Comparison of ENCODE assay signal across 8 cellular contexts in the genomic region with DNA sequence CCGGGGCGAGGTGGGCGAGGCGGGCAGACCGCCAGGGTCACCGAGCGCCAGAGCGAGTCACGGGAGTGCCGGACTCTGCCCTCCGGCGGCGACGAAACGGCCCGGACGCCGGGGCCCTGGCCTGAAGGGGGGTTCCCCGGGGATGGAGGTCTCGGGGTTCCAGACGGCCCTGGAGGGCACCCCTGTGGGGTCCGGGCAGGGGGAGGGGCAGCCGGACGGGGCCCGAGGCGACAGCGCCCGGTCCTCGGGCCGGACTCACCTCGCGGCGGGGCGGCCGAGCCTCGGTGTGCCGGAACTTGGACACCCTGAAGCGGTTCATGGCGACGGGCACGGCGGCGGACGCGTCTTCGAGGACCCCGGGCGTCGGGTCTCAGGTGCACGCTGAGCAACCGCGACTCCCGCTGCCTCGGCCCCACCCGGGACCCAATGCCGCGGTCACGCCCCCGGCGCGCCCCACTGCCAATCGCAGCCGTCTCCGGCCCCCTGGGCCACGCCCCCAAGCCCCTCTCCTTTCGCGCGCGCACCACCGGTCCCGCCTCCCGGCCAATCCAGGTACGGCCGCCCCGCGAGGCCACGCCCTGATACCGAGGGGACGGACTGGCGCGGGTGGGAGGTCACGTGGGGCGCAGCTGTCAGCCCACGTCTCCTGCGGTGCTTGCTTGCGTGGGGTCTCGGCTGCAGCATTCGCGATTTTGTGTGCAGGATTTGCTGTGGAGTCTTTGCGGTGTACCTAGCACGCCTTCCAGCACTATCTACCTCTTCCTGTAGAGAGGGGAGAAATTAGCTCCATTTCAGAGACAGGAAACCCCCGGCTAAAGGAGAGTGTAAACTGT. TPM values are rescaled to one million over a fixed set of nuclear protein-coding genes. Genes with fewer than 3 reads are reported as not detected.
DNase-seq lines count a peak whose midpoint lies in the region; ATAC-seq and TF ChIP-seq lines count a peak whose summit lies in the region.

Gene CORO7 (minus strand): TSS at position 397 of the 833 bp plus-strand sequence. CDS start 78 bp downstream, at position 319.

- H3K4me1 ChIP-seq in colonic mucosa = no peaks in the 10 kb centered on the region

- peaks cover 6% of the 10 kb centered on the region for H3K27me3 Mint-ChIP-seq in activated CD4-positive, alpha-beta T cell treated with anti-CD3 and anti-CD28 coated beads, Interleukin-2, amount 10 ng/mL, durations not matched to agents 24 days and 14 days

- POLR2A ChIA-PET in BJ (lab: Charles Lee) = no interaction called here

- peaks cover 23% of the 10 kb centered on the region for H3K36me3 Mint-ChIP-seq in activated CD4-positive, alpha-beta T cell treated with anti-CD3 and anti-CD28 coated beads, Interleukin-2, amount 10 ng/mL, durations not matched to agents 24 days and 14 days (ENCODE audit: low read depth)

- peak within 1 kb of the TSS; percentile 92 to 98 for H3K9ac ChIP-seq in colonic mucosa (ENCODE audit: low read depth in 2 of 2, low read length in 2 of 2)

- no peaks in the 10 kb centered on the region for H3K27me3 ChIP-seq in BJ (ENCODE audit: control insufficient read depth, insufficient read depth, low read length)
- H3K27me3 ChIP-seq in colonic mucosa = no peaks in the 10 kb centered on the region

- CTCF ChIA-PET in BJ (lab: Yijun Ruan, JAX) = interaction anchor here (0.8 to 2.5 kb wide), 5 partner anchors 14 to 134 kb away, joined by 3 to 14 read pairs (median 3); no protein-coding TSS in a partner anchor

- TF ChIP-seq CTCF in BJ (IDR thresholded peaks at IDR 0.05; ENCODE audit: insufficient read depth, low read depth, low read length) (no peak), colonic mucosa (IDR thresholded peaks at IDR 0.05) (no peak)

- DNase-seq in BJ (ENCODE audit: low read depth) = peak; percentile 50
- DNase-seq in NCI-H526 (lab: John Stamatoyannopoulos, UW) = peak; percentile 53 to 94
- DNase-seq in activated CD4-positive, alpha-beta T cell treated with anti-CD3 and anti-CD28 coated beads, Interleukin-2, amount 10 ng/mL, durations not matched to agents 24 days and 14 days = peak; percentile 100
- DNase-seq in colonic mucosa = peak; percentile 99
- peak; percentile 97 for DNase-seq in left kidney (ENCODE audit: low read depth, low spot score)
- DNase-seq in stimulated activated CD4-positive, alpha-beta T cell treated with anti-CD3 and anti-CD28 coated beads, Interleukin-1b, Interleukin-23, amount 100 ng/mL, for 48 hours = peak; percentile 97

- H3K4me3 Mint-ChIP-seq in activated CD4-positive, alpha-beta T cell treated with anti-CD3 and anti-CD28 coated beads, Interleukin-2, amount 10 ng/mL, durations not matched to agents 24 days and 14 days = peak within 1 kb of the TSS; percentile 93

- H3K27ac Mint-ChIP-seq in activated CD4-positive, alpha-beta T cell treated with anti-CD3 and anti-CD28 coated beads, Interleukin-2, amount 10 ng/mL, durations not matched to agents 24 days and 14 days = peak within 1 kb of the TSS; percentile 89

- H3K36me3 ChIP-seq in BJ (ENCODE audit: control insufficient read depth, insufficient read depth, low read length) = peaks cover 5% of the 10 kb centered on the region
- no peaks in the 10 kb centered on the region for H3K36me3 ChIP-seq in colonic mucosa

- peak within 1 kb of the TSS; percentile 84 for H3K27ac ChIP-seq in colonic mucosa

- H3K9me3 ChIP-seq in colonic mucosa = no peaks in the 10 kb centered on the region

- ATAC-seq in GM19324 (IDR thresholded peaks at IDR 0.05; ENCODE audit: low FRiP score, unreplicated experiment) (peak; percentile 86), HG03460 (IDR thresholded peaks at IDR 0.05; ENCODE audit: unreplicated experiment) (peak; percentile 43)

- peaks cover 34% of the 10 kb centered on the region for H3K4me1 Mint-ChIP-seq in activated CD4-positive, alpha-beta T cell treated with anti-CD3 and anti-CD28 coated beads, Interleukin-2, amount 10 ng/mL, durations not matched to agents 24 days and 14 days

- H3K4me3 ChIP-seq in BJ (ENCODE audit: low read depth, low read length) (peak within 1 kb of the TSS; percentile 87), colonic mucosa (peak within 1 kb of the TSS; percentile 86)

- H3K9me3 Mint-ChIP-seq in activated CD4-positive, alpha-beta T cell treated with anti-CD3 and anti-CD28 coated beads, Interleukin-2, amount 10 ng/mL, durations not matched to agents 24 days and 14 days = no peaks in the 10 kb centered on the region

- intact Hi-C loops in activated CD4-positive, alpha-beta T cell treated with anti-CD3 and anti-CD28 coated beads, Interleukin-2, amount 10 ng/mL, durations not matched to agents 24 days and 14 days (cut with micrococcal nuclease) = loop anchor here (1.0 to 5.0 kb wide), 3 partner anchors 44 to 144 kb away; partner anchors contain the start of genes PAM16, TFAP4 and VASN
- intact Hi-C loops in colonic mucosa (cut with DNase I) = no loop called here

RNA-seq across cellular contexts. Expression of gene CORO7, which starts in this region (rescaled TPM):
- 5.3 and 13.8 TPM in 2 replicates for polyA plus RNA-seq in BJ (2011; rRNA removed)
- polyA minus RNA-seq in BJ (2011; rRNA and poly(A)+ RNA removed) = 19.5 and 22.6 TPM in 2 replicates
- 86.3 and 93.3 TPM in 2 replicates for total RNA-seq in activated CD4-positive, alpha-beta T cell treated with anti-CD3 and anti-CD28 coated beads, Interleukin-2, amount 10 ng/mL, durations not matched to agents 24 days and 14 days
- 10 to 100 TPM; 37.2 to 55.9 TPM for total RNA-seq in colonic mucosa

Comparison
In these comparisons a context has a peak if more than half of its experiments do, and no peak if none do; other contexts are left out.
1. Peak in every context shown above with its lines: DNase-seq, ATAC-seq, H3K4me3 ChIP-seq and H3K27ac ChIP-seq.
2. DNase-seq: peak in every context shown above with its lines; median percentile 100 in activated CD4-positive, alpha-beta T cell treated with anti-CD3 and anti-CD28 coated beads, Interleukin-2, amount 10 ng/mL, durations not matched to agents 24 days and 14 days; 99 in colonic mucosa; 97 in left kidney; 97 in stimulated activated CD4-positive, alpha-beta T cell treated with anti-CD3 and anti-CD28 coated beads, Interleukin-1b, Interleukin-23, amount 100 ng/mL, for 48 hours; 74 in NCI-H526; 50 in BJ.